Comparison of ENCODE assay signal across 1 cellular context in the genomic region with DNA sequence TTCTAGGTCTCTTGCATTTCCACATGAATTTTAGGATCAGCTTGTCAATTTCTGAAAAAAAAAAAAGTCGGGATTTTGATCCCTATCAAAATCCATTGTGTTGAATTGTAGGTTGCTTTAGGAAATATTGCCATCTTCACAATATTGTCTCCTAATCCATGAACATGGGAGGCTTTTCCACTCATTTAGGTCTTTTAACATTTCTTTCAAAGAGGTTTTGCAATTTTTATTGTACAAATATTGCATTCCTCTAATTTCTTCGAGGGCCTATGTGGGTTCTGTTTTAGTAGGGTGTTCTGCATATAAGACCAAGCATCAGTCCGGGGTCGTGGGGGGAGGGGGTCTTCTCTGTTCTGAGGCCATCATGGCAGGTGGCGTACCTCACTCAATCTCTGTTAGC.
TF ChIP-seq lines count a peak whose summit lies in the region.

No MANE protein-coding gene starts in this region.

TF ChIP-seq in H1, 55 proteins besides CTCF, POLR2A, EP300 and RAD21 (continued from another document):
- TF ChIP-seq, protein P1, sequence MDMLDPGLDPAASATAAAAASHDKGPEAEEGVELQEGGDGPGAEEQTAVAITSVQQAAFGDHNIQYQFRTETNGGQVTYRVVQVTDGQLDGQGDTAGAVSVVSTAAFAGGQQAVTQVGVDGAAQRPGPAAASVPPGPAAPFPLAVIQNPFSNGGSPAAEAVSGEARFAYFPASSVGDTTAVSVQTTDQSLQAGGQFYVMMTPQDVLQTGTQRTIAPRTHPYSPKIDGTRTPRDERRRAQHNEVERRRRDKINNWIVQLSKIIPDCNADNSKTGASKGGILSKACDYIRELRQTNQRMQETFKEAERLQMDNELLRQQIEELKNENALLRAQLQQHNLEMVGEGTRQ (IDR thresholded peaks at IDR 0.05; ENCODE audit: low read length): no peak
- TF ChIP-seq CHD1 (IDR thresholded peaks at IDR 0.05; ENCODE audit: low read depth, low read length) (no peak), SP1 (IDR thresholded peaks at IDR 0.05; ENCODE audit: low read depth, low read length) (no peak), SUZ12 (IDR thresholded peaks at IDR 0.05; ENCODE audit: low read length) (no peak), SRF (IDR thresholded peaks at IDR 0.05; ENCODE audit: low read depth, low read length) (no peak), SIRT6 (IDR thresholded peaks at IDR 0.05; ENCODE audit: low read length) (no peak), GABPA (IDR thresholded peaks at IDR 0.05; ENCODE audit: borderline replicate concordance, insufficient read depth, low read length) (no peak), BRCA1 (IDR thresholded peaks at IDR 0.05; ENCODE audit: low read depth, low read length) (no peak), SP2 (IDR thresholded peaks at IDR 0.05; ENCODE audit: low read length) (no peak), RFX5 (IDR thresholded peaks at IDR 0.05; ENCODE audit: borderline replicate concordance, low read depth, low read length) (no peak)
- TF ChIP-seq, protein P2, sequence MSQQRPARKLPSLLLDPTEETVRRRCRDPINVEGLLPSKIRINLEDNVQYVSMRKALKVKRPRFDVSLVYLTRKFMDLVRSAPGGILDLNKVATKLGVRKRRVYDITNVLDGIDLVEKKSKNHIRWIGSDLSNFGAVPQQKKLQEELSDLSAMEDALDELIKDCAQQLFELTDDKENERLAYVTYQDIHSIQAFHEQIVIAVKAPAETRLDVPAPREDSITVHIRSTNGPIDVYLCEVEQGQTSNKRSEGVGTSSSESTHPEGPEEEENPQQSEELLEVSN (IDR thresholded peaks at IDR 0.05): no peak
